In genomic region chr12:10636611-10637010, GRCh38 we compare ENCODE assay signal across 26 cellular contexts. TPM values are rescaled to one million over a fixed set of nuclear protein-coding genes. Genes with fewer than 3 reads are reported as not detected.
DNase-seq lines count a peak whose midpoint lies in the region; TF ChIP-seq lines count a peak whose summit lies in the region.
"Had no signal": no experiment of that assay in that cellular context is flagged by ENCODE, and none has a peak within 500 bp of the region (broad histone marks: within the 10 kb centered on the region; RNA-seq: fewer than 3 reads in every experiment).

No MANE protein-coding gene starts in this region.

- H2BK20ac ChIP-seq in H9 (ENCODE audit: low read depth, low read length, poor library complexity, severe bottlenecking), result no peak overlapping the region

- H3K9me3 Mint-ChIP-seq in H9, result no peaks in the 10 kb centered on the region
- H3K9me3 Mint-ChIP-seq: endodermal cell; stimulated activated memory B cell treated with anti-CD40 and anti-IgM and Interleukin-4, amounts not matched to agents 10 μg/mL and 1 μg/mL and 100 μg/mL, for 72 hours; T-helper 1 cell treated with Interleukin-12 subunit alpha and Interleukin-12 subunit beta and Interleukin-4 antibody, amounts not matched to agents 30 μg/mL and 1 μg/mL, for 36 hours had no signal

- no peak overlapping the region for H3K4me3 ChIP-seq in stomach
- H3K4me3 ChIP-seq: coronary artery, SK-N-MC, skin epidermis had no signal

- TF ChIP-seq CTCF in H9 (conservative IDR thresholded peaks at IDR 0.05) (no peak), VCaP (conservative IDR thresholded peaks at IDR 0.05) (no peak), stomach (IDR thresholded peaks at IDR 0.05) (no peak)

- no peak overlapping the region for H4K91ac ChIP-seq in H9 (ENCODE audit: insufficient read length, low read depth, low read length)

- no peak overlapping the region for H3K23ac ChIP-seq in H9 (ENCODE audit: insufficient read length, low read depth, low read length)

- H3K27ac Mint-ChIP-seq in H9, result peak overlapping the region in 2 of 3 experiments; percentile 31 to 51; a peak in 3 of 7 replicates
- H3K27ac Mint-ChIP-seq: endodermal cell; stimulated activated memory B cell treated with anti-CD40 and anti-IgM and Interleukin-4, amounts not matched to agents 10 μg/mL and 1 μg/mL and 100 μg/mL, for 72 hours; T-helper 1 cell treated with Interleukin-12 subunit alpha and Interleukin-12 subunit beta and Interleukin-4 antibody, amounts not matched to agents 30 μg/mL and 1 μg/mL, for 36 hours had no signal

- H3K4ac ChIP-seq in H9 (ENCODE audit: low read depth, low read length), result no peak overlapping the region

- no peak overlapping the region for H2AFZ ChIP-seq in H9 (ENCODE audit: low read length)

- no peaks in the 10 kb centered on the region for H3K4me1 ChIP-seq in H9 (ENCODE audit: insufficient read depth, low read length)
- H3K4me1 ChIP-seq in stomach, result peaks cover 0 to 10% (median 0%) of the 10 kb centered on the region in 4 donors

- no peak for TF ChIP-seq POLR2A in stomach (IDR thresholded peaks at IDR 0.05)

- no peak overlapping the region for H2BK5ac ChIP-seq in H9 (ENCODE audit: insufficient read length, low read length)

- H4K20me1 ChIP-seq in H9 (ENCODE audit: control insufficient read depth, insufficient read depth, insufficient read length), result no peaks in the 10 kb centered on the region

- no peak overlapping the region for H2AK5ac ChIP-seq in H9 (ENCODE audit: insufficient read length, low read length)

- H3K27ac ChIP-seq in H9 (ENCODE audit: insufficient read length, low read depth, low read length), result no peak overlapping the region
- peak overlapping the region; percentile 89 for H3K27ac ChIP-seq in VCaP
- peak overlapping the region; percentile 16 to 78 (median 69) for H3K27ac ChIP-seq in stomach
- H3K27ac ChIP-seq: coronary artery, KMS-11, SK-N-MC had no signal

- H3K56ac ChIP-seq in H9 (ENCODE audit: insufficient read length, low read depth, low read length), result no peak overlapping the region

- no peak overlapping the region for H3K14ac ChIP-seq in H9 (ENCODE audit: insufficient read depth, low read length)

- H3K36me3 Mint-ChIP-seq in H9 (ENCODE audit: insufficient read depth in 1 of 3, low read depth in 3 of 3), result no peaks in the 10 kb centered on the region
- H3K36me3 Mint-ChIP-seq: stimulated activated memory B cell treated with anti-CD40 and anti-IgM and Interleukin-4, amounts not matched to agents 10 μg/mL and 1 μg/mL and 100 μg/mL, for 72 hours had no signal

- H3K9ac ChIP-seq in H9 (ENCODE audit: extremely low read depth, insufficient read length, low read length), result no peak overlapping the region
- H3K9ac ChIP-seq: KMS-11 had no signal

- no peaks in the 10 kb centered on the region for H3K27me3 ChIP-seq in H9 (ENCODE audit: insufficient read depth, low read length)
- H3K27me3 ChIP-seq in stomach, result no peaks in the 10 kb centered on the region

- DNase-seq in H9 (no peak), iPS-NIHi11 (ENCODE audit: low spot score) (peak; percentile 20), stomach (peak; percentile 44)
- DNase-seq in activated naive CD4-positive, alpha-beta T cell treated with anti-CD3 and anti-CD28 coated beads, Interleukin-2, amount 50 U/mL, for 16 hours, result no peak
- DNase-seq in stimulated activated CD8-positive, alpha-beta memory T cell treated with anti-CD3 and anti-CD28 coated beads, Interleukin-4, amount 100 ng/mL, for 48 hours, result no peak
- DNase-seq in activated CD4-positive, CD25-positive, alpha-beta regulatory T cell (lab: John Stamatoyannopoulos, UW), result no peak
- DNase-seq: activated CD4-positive, alpha-beta T cell treated with anti-CD3 and anti-CD28 coated beads for 4 hours; activated naive CD4-positive, alpha-beta T cell; activated T-cell treated with anti-CD3 and anti-CD28 coated beads, Interleukin-2, amount 50 U/mL, for 48 hours; amniotic stem cell; endodermal cell; GDM1; glutamatergic neuron; H7; kidney glomerular epithelial cell; NCI-H1694; NCI-H69; RPMI8226; stimulated activated CD4-positive, alpha-beta T cell treated with anti-CD3 and anti-CD28 coated beads, Interleukin-2, amount 100 ng/mL, for 24 hours had no signal

- no peak overlapping the region for H4K8ac ChIP-seq in H9 (replicated peaks; ENCODE audit: insufficient read length, low read depth, low read length)

- no peak overlapping the region for H3K18ac ChIP-seq in H9 (ENCODE audit: insufficient read length, low read depth, low read length)

- no peak overlapping the region for H2BK15ac ChIP-seq in H9 (ENCODE audit: low read depth, low read length)

- no CpG with 5 or more reads among the region's 6 CpGs for WGBS in H9 (ENCODE audit: extremely low coverage, insufficient read length, low lambda C conversion rate)
- 26 to 50% (median 43%) methylated on average over 6 of the region's 6 CpGs for WGBS in stomach, 5 donors

- peaks cover 0 to 1% (median 0%) of the 10 kb centered on the region in 4 donors for H3K36me3 ChIP-seq in stomach

- no peaks in the 10 kb centered on the region for H3K79me2 ChIP-seq in H9 (ENCODE audit: insufficient read depth, low read length)

- no peak overlapping the region for H2BK12ac ChIP-seq in H9 (ENCODE audit: insufficient read length, low read depth, low read length)

- intact Hi-C loops in stomach (cut with DNase I; ENCODE audit: low total_unique reads), result no loop called here

- H2BK120ac ChIP-seq in H9 (ENCODE audit: low read depth, low read length, poor library complexity, severe bottlenecking), result no peak overlapping the region

- no peak overlapping the region for H3K4me3 Mint-ChIP-seq in H9
- H3K4me3 Mint-ChIP-seq: endodermal cell; stimulated activated memory B cell treated with anti-CD40 and anti-IgM and Interleukin-4, amounts not matched to agents 10 μg/mL and 1 μg/mL and 100 μg/mL, for 72 hours; T-helper 1 cell treated with Interleukin-12 subunit alpha and Interleukin-12 subunit beta and Interleukin-4 antibody, amounts not matched to agents 30 μg/mL and 1 μg/mL, for 36 hours had no signal

- H3K9me3 ChIP-seq in H9 (ENCODE audit: control insufficient read depth, low read depth, low read length) (no peaks in the 10 kb centered on the region), stomach (no peaks in the 10 kb centered on the region)

- no peaks in the 10 kb centered on the region for H3K23me2 ChIP-seq in H9 (ENCODE audit: insufficient read length, low read depth, low read length, poor library complexity, severe bottlenecking)

- no peak for TF ChIP-seq EP300 in stomach (IDR thresholded peaks at IDR 0.05)

- no peaks in the 10 kb centered on the region for H3K79me1 ChIP-seq in H9 (ENCODE audit: insufficient read depth, low read depth, low read length, poor library complexity, severe bottlenecking)

- peak overlapping the region; percentile 20 for H3K4me2 ChIP-seq in H9 (ENCODE audit: insufficient read depth, insufficient read length, low read length)
- H3K4me2 ChIP-seq: KMS-11 had no signal

- H3K4me1 Mint-ChIP-seq in H9, result peaks cover 10 to 15% of the 10 kb centered on the region in 2 experiments
- H3K4me1 Mint-ChIP-seq: stimulated activated memory B cell treated with anti-CD40 and anti-IgM and Interleukin-4, amounts not matched to agents 10 μg/mL and 1 μg/mL and 100 μg/mL, for 72 hours had no signal

- no peaks in the 10 kb centered on the region for H3K27me3 Mint-ChIP-seq in H9 (ENCODE audit: low read depth)

- H4K5ac ChIP-seq in H9 (ENCODE audit: insufficient read length, low read depth, low read length), result no peak overlapping the region

- H3T11ph ChIP-seq in H9 (ENCODE audit: low read length), result no peak overlapping the region

RNA-seq across cellular contexts. Expression of gene MAGOHB, which starts 23.2 kb away (rescaled TPM):
- 64.5 and 66.6 TPM in 2 replicates for total RNA-seq in H9 (2021)
- total RNA-seq in stomach, result 10 to 100 TPM in 2 of 5 donors, 1 to 10 TPM in 2, under 1 TPM in 1; 0.58 to 33.2 (median 7.2) TPM
- polyA plus RNA-seq in stomach, result 10 to 100 TPM; 24.0 to 26.7 (median 25.1) TPM

RNA-seq across cellular contexts. Expression of gene STYK1, which starts 37.2 kb away (rescaled TPM):
- 0.37 and 0.57 TPM in 2 replicates for total RNA-seq in H9 (2021)
- total RNA-seq in stomach, result 10 to 100 TPM in 3 of 5 donors, 1 to 10 TPM in 2; 2.3 to 23.7 (median 12.0) TPM
- 1 to 10 TPM; 2.5 to 4.4 (median 4.3) TPM for polyA plus RNA-seq in stomach

Comparison
In these comparisons a context has a peak if more than half of its experiments do, and no peak if none do; other contexts are left out.
1. DNase-seq: peak in iPS-NIHi11 (single experiment) and stomach (single experiment); none in H9 (single experiment), activated naive CD4-positive, alpha-beta T cell treated with anti-CD3 and anti-CD28 coated beads, Interleukin-2, amount 50 U/mL, for 16 hours (single experiment), stimulated activated CD8-positive, alpha-beta memory T cell treated with anti-CD3 and anti-CD28 coated beads, Interleukin-4, amount 100 ng/mL, for 48 hours (single experiment) and activated CD4-positive, CD25-positive, alpha-beta regulatory T cell (0 of 4).